Comparison of ENCODE assay signal across 1 cellular context in genomic region chr17:82053556-82054263, GRCh38.
TF ChIP-seq lines count a peak whose summit lies in the region.

No MANE protein-coding gene starts in this region.

TF ChIP-seq in HepG2, 621 proteins besides CTCF, POLR2A, EP300 and RAD21:
- TF ChIP-seq KDM2A (CRISPR knock-in tag; IDR thresholded peaks at IDR 0.05; ENCODE audit: borderline replicate concordance, low read depth) (0 out of 2 replicates have a peak, but pooled peaks have one; percentile 41), ZNF75D (CRISPR knock-in tag; IDR thresholded peaks at IDR 0.05; ENCODE audit: borderline replicate concordance) (no peak), PATZ1 (CRISPR knock-in tag; IDR thresholded peaks at IDR 0.05) (no peak), ZNF768 (CRISPR knock-in tag; IDR thresholded peaks at IDR 0.05) (0 out of 2 replicates have a peak, but pooled peaks have one; percentile 12), ZNF510 (CRISPR knock-in tag; IDR thresholded peaks at IDR 0.05; ENCODE audit: low read depth) (no peak), GTF2F1 (IDR thresholded peaks at IDR 0.05; ENCODE audit: low read length) (no peak), JDP2 (CRISPR knock-in tag; IDR thresholded peaks at IDR 0.05; ENCODE audit: borderline replicate concordance) (no peak), RAD51 (IDR thresholded peaks at IDR 0.05; ENCODE audit: borderline replicate concordance) (no peak), AGO2 (optimal IDR thresholded peaks at IDR 0.05; ENCODE audit: low read depth, low read length) (peak; percentile 42), ARID3A (IDR thresholded peaks at IDR 0.05; ENCODE audit: low read depth, low read length) (no peak), E2F1 (CRISPR knock-in tag; IDR thresholded peaks at IDR 0.05) (no peak), SSRP1 (CRISPR knock-in tag; IDR thresholded peaks at IDR 0.05) (0 out of 2 replicates have a peak, but pooled peaks have one; percentile 20), ZNF749 (CRISPR knock-in tag; IDR thresholded peaks at IDR 0.05; ENCODE audit: borderline replicate concordance) (no peak), ZBTB33 (CRISPR knock-in tag; IDR thresholded peaks at IDR 0.05) (peak; percentile 44; the same call in 1 of the 2 replicates), ARID2 (CRISPR knock-in tag; IDR thresholded peaks at IDR 0.05; ENCODE audit: borderline replicate concordance) (no peak), ZNF780A (CRISPR knock-in tag; IDR thresholded peaks at IDR 0.05) (no peak), KLF15 (CRISPR knock-in tag; IDR thresholded peaks at IDR 0.05; ENCODE audit: borderline replicate concordance) (no peak), NR2F1 (CRISPR knock-in tag; IDR thresholded peaks at IDR 0.05) (no peak), CEBPB (IDR thresholded peaks at IDR 0.05; ENCODE audit: borderline replicate concordance, low read depth, low read length) (no peak), SMARCC2 (IDR thresholded peaks at IDR 0.05) (no peak)
TF ChIP-seq in HepG2: peak in this region for 5.
